Comparison of ENCODE assay signal across 2 cellular contexts in genomic region chr1:179554394-179554793, GRCh38.
TF ChIP-seq lines count a peak whose summit lies in the region.

No MANE protein-coding gene starts in this region.

TF ChIP-seq in GM23338, 12 proteins besides CTCF, POLR2A, EP300 and RAD21:
- TF ChIP-seq ZNF331 (CRISPR knock-in tag; IDR thresholded peaks at IDR 0.05; ENCODE audit: low read depth) (no peak), CREB1 (CRISPR knock-in tag; IDR thresholded peaks at IDR 0.05; ENCODE audit: low read depth) (no peak), ZNF462 (CRISPR knock-in tag; IDR thresholded peaks at IDR 0.05) (no peak), STAT1 (IDR thresholded peaks at IDR 0.05; ENCODE audit: unreplicated experiment) (no peak)

TF ChIP-seq in WTC11, 78 proteins besides CTCF, POLR2A, EP300 and RAD21:
- no peak for TF ChIP-seq ZNF281 (CRISPR knock-in tag; IDR thresholded peaks at IDR 0.05)
- no peak for TF ChIP-seq IRF2 (CRISPR knock-in tag; IDR thresholded peaks at IDR 0.05; ENCODE audit: borderline replicate concordance, low read depth)
- no peak for TF ChIP-seq ERG (CRISPR knock-in tag; IDR thresholded peaks at IDR 0.05)
- no peak for TF ChIP-seq PRRX2 (CRISPR knock-in tag; IDR thresholded peaks at IDR 0.05)
- no peak for TF ChIP-seq SOX15 (CRISPR knock-in tag; IDR thresholded peaks at IDR 0.05)
- no peak for TF ChIP-seq ZNF532 (CRISPR knock-in tag; IDR thresholded peaks at IDR 0.05; ENCODE audit: borderline replicate concordance)
- no peak for TF ChIP-seq MLX (CRISPR knock-in tag; IDR thresholded peaks at IDR 0.05)
- TF ChIP-seq HMGA2 (CRISPR knock-in tag; IDR thresholded peaks at IDR 0.05), result no peak
- no peak for TF ChIP-seq ZNF512 (CRISPR knock-in tag; IDR thresholded peaks at IDR 0.05; ENCODE audit: borderline replicate concordance)
- no peak for TF ChIP-seq SMAD4 (CRISPR knock-in tag; IDR thresholded peaks at IDR 0.05)
